Comparison of ENCODE assay signal across 8 cellular contexts in the genomic region with DNA sequence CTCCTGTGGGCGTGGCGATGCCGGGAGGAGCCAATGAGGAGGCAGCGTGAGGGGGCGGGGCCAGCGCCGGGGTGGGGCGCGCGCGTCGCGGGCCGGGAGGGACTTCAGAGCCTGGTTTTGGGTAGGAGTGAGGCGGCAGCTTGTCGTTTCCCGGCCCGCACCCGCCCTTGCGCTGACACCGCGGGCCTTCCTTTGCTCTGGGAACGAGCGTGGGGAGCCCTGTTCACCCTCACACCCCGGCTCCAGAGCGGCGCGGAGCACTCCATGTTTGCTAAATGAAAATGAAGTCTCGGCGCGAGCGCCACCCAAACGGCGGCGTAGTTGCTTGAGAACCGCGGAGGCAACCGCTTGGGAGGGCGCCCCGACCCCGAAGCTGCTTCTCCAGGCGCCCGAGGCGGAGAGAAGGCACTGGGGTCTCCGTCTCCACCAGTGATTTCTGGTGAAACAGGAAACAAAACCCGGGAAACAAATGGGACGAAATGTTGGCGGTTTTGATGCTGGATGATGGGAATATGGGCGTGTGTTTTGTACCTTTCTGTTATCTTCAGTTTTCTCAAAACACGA. TPM values are rescaled to one million over a fixed set of nuclear protein-coding genes. Genes with fewer than 3 reads are reported as not detected.
DNase-seq lines count a peak whose midpoint lies in the region; ATAC-seq, FAIRE-seq and TF ChIP-seq lines count a peak whose summit lies in the region.

No MANE protein-coding gene starts in this region.

- TF ChIP-seq CTCF in endodermal cell (conservative IDR thresholded peaks at IDR 0.05) (no peak), pancreas (IDR thresholded peaks at IDR 0.05) (no peak)

- peaks cover 25% of the 10 kb centered on the region for H3K27me3 Mint-ChIP-seq in endodermal cell (ENCODE audit: insufficient read depth)

- H3K4me1 ChIP-seq in endodermal cell (ENCODE audit: control insufficient read depth, insufficient read depth, low read length) (no peaks in the 10 kb centered on the region), pancreas (peaks cover 8 to 15% (median 13%) of the 10 kb centered on the region in 3 donors)

- DNase-seq in endodermal cell (no peak), pancreas (peak in 2 of 6 donors; percentile 100), NCI-H510A treated with DMSO at 0.1 percent for 48 hours (lab: John Stamatoyannopoulos, UW) (no peak), AG08395 (ENCODE audit: low spot score) (no peak), HCEC 1CT (no peak)

- peak overlapping the region; percentile 34 for H3K9ac ChIP-seq in endodermal cell (ENCODE audit: extremely low read depth, low read length, poor library complexity, severe bottlenecking)

- TF ChIP-seq POLR2A in GM10847 (IDR thresholded peaks at IDR 0.05; ENCODE audit: extremely low read depth, insufficient read length) = peak; percentile 68

- H3K36me3 ChIP-seq in endodermal cell (ENCODE audit: control insufficient read depth, insufficient read depth, low read length) (peaks cover 19% of the 10 kb centered on the region), pancreas (peaks cover 0 to 8% (median 3%) of the 10 kb centered on the region in 3 donors)

- peak overlapping the region; percentile 71 for H3K4me3 Mint-ChIP-seq in endodermal cell

- peak overlapping the region; percentile 74 for H3K27ac Mint-ChIP-seq in endodermal cell

- FAIRE-seq in pancreas (lab: Jason Lieb, UNC) = no peak

- H3K36me3 Mint-ChIP-seq in endodermal cell (ENCODE audit: low read depth) = peaks cover 15% of the 10 kb centered on the region

- WGBS in endodermal cell (ENCODE audit: insufficient coverage in 1 of 2, insufficient read length in 1 of 2), 2 experiments = 0 to 1% methylated on average over 20 to 49 of the region's 50 CpGs
- WGBS in pancreas, 2 donors = 0 to 1% methylated on average over 46 to 50 of the region's 50 CpGs

- H3K4me3 ChIP-seq in endodermal cell (ENCODE audit: low read length) (peak overlapping the region; percentile 91), pancreas (peak overlapping the region; percentile 42 to 96 (median 79))

- H3K9me3 ChIP-seq in endodermal cell (ENCODE audit: control insufficient read depth, low read length) = no peaks in the 10 kb centered on the region
- H3K9me3 ChIP-seq in pancreas = no peaks in the 10 kb centered on the region

- H3K9me3 Mint-ChIP-seq in endodermal cell = no peaks in the 10 kb centered on the region

- peaks cover 8% of the 10 kb centered on the region for H3K4me1 Mint-ChIP-seq in endodermal cell

- H3K27ac ChIP-seq in endodermal cell (ENCODE audit: low read depth, low read length) = no peak overlapping the region
- H3K27ac ChIP-seq in pancreas = peak overlapping the region; percentile 80 to 83 (median 81)

- peaks cover 22% of the 10 kb centered on the region for H3K27me3 ChIP-seq in endodermal cell (ENCODE audit: control insufficient read depth, insufficient read depth, low read length, poor library complexity, severe bottlenecking)
- no peaks in the 10 kb centered on the region for H3K27me3 ChIP-seq in pancreas

- intact Hi-C loops in pancreas (cut with DNase I) = no loop called here

- ATAC-seq in GM21825 (IDR thresholded peaks at IDR 0.05; ENCODE audit: unreplicated experiment) = peak; percentile 19
- ATAC-seq in pancreas = no peak

TF ChIP-seq in PFSK-1, 5 proteins besides CTCF, POLR2A, EP300 and RAD21:
- TF ChIP-seq FOXP2 (optimal IDR thresholded peaks at IDR 0.05; ENCODE audit: borderline replicate concordance, extremely low read depth, extremely low read length, insufficient read depth) (no peak), POLR2AphosphoS5 (IDR thresholded peaks at IDR 0.05; ENCODE audit: low read depth, low read length) (peak; percentile 66; the same call in 1 of the 2 replicates), SIN3A (IDR thresholded peaks at IDR 0.05; ENCODE audit: borderline replicate concordance, insufficient read depth, low read length) (no peak), TAF1 (IDR thresholded peaks at IDR 0.05; ENCODE audit: borderline replicate concordance, insufficient read depth, low read length) (0 out of 2 replicates have a peak, but pooled peaks have one; percentile 14)
- TF ChIP-seq, protein P1, sequence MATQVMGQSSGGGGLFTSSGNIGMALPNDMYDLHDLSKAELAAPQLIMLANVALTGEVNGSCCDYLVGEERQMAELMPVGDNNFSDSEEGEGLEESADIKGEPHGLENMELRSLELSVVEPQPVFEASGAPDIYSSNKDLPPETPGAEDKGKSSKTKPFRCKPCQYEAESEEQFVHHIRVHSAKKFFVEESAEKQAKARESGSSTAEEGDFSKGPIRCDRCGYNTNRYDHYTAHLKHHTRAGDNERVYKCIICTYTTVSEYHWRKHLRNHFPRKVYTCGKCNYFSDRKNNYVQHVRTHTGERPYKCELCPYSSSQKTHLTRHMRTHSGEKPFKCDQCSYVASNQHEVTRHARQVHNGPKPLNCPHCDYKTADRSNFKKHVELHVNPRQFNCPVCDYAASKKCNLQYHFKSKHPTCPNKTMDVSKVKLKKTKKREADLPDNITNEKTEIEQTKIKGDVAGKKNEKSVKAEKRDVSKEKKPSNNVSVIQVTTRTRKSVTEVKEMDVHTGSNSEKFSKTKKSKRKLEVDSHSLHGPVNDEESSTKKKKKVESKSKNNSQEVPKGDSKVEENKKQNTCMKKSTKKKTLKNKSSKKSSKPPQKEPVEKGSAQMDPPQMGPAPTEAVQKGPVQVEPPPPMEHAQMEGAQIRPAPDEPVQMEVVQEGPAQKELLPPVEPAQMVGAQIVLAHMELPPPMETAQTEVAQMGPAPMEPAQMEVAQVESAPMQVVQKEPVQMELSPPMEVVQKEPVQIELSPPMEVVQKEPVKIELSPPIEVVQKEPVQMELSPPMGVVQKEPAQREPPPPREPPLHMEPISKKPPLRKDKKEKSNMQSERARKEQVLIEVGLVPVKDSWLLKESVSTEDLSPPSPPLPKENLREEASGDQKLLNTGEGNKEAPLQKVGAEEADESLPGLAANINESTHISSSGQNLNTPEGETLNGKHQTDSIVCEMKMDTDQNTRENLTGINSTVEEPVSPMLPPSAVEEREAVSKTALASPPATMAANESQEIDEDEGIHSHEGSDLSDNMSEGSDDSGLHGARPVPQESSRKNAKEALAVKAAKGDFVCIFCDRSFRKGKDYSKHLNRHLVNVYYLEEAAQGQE (IDR thresholded peaks at IDR 0.05; ENCODE audit: insufficient read depth in 1 of 2, low read depth in 2 of 2, low read length in 2 of 2) = no peak

RNA-seq across cellular contexts. Expression of a gene that starts 0.5 kb away (rescaled TPM):
- polyA plus RNA-seq in PFSK-1 (2012; ENCODE audit: insufficient read length, low read depth) = 45.8 TPM
- total RNA-seq in endodermal cell (10 to 100 TPM; 18.5 to 25.5 TPM), pancreas (10 to 100 TPM in 5 of 6 donors, 1 to 10 TPM in 1; 9.5 to 15.6 (median 11.3) TPM)
- 16.3 TPM for polyA plus RNA-seq in endodermal cell (2013, experiment 1 of 2)
- polyA plus RNA-seq in endodermal cell (2013, experiment 2 of 2) = 14.6 TPM
- polyA plus RNA-seq in pancreas = 10 to 100 TPM in 1 of 2 donors, 1 to 10 TPM in 1; 7.7 to 13.5 TPM

RNA-seq across cellular contexts. Expression of a gene that starts 25.2 kb away (rescaled TPM):
- polyA plus RNA-seq in PFSK-1 (2012; ENCODE audit: insufficient read length, low read depth) = 18.2 TPM
- total RNA-seq in endodermal cell = 10 to 100 TPM; 17.3 to 17.5 TPM
- 11.6 TPM for polyA plus RNA-seq in endodermal cell (2013, experiment 1 of 2)
- 10.6 TPM for polyA plus RNA-seq in endodermal cell (2013, experiment 2 of 2)
- total RNA-seq in pancreas = 10 to 100 TPM; 14.0 to 26.2 (median 19.7) TPM
- 10 to 100 TPM in 1 of 2 donors, 1 to 10 TPM in 1; 9.6 to 11.0 TPM for polyA plus RNA-seq in pancreas
